In genomic region chr1:155158991-155159390, GRCh38 we compare ENCODE assay signal across 20 cellular contexts.
"Had no signal": no experiment of that assay in that cellular context is flagged by ENCODE, and none has a peak within 500 bp of the region (broad histone marks: within the 10 kb centered on the region; RNA-seq: fewer than 3 reads in every experiment).

No MANE protein-coding gene starts in this region.

- H3K27ac ChIP-seq: heart left ventricle, neutrophil, skin epidermis, testis, tibial nerve had no signal

- H3K4me3 ChIP-seq: heart left ventricle, skin epidermis, testis, tibial nerve had no signal

- FAIRE-seq: colon, endothelial cell of umbilical vein, frontal cortex had no signal

- H3K4me1 ChIP-seq: heart left ventricle, testis, tibial nerve had no signal

- ATAC-seq: heart left ventricle; left colon; naive thymus-derived CD4-positive, alpha-beta T cell; sciatic nerve; stimulated activated naive B cell treated with anti-CD40 and anti-IgM and Interleukin-4, amounts not matched to agents 10 μg/mL and 1 μg/mL and 100 μg/mL, for 72 hours; stimulated activated naive CD8-positive, alpha-beta T cell treated with anti-CD3 and anti-CD28 coated beads, Interleukin-15, amount 100 ng/mL, for 72 hours had no signal

- H3K9me3 ChIP-seq: heart left ventricle, neutrophil, testis, tibial nerve had no signal

- H3K27me3 ChIP-seq: heart left ventricle, neutrophil, testis, tibial nerve had no signal

- DNase-seq: cerebellar nuclear complex; dermis blood vessel endothelial cell; heart left ventricle; hypothalamus; left colon; mesendoderm; naive thymus-derived CD4-positive, alpha-beta T cell; nephron progenitor cell; stimulated activated CD4-positive, alpha-beta T cell treated with anti-CD3 and anti-CD28 coated beads, Interleukin-2, amount 100 ng/mL, for 24 hours; stimulated activated CD4-positive, alpha-beta T cell treated with anti-CD3 and anti-CD28 coated beads, Interleukin-4, amount 100 ng/mL, for 4 hours; stimulated activated naive B cell treated with anti-CD40 and anti-IgM and Interleukin-4, amounts not matched to agents 10 μg/mL and 1 μg/mL and 100 μg/mL, for 72 hours; stimulated activated naive CD8-positive, alpha-beta T cell treated with anti-CD3 and anti-CD28 coated beads, Interleukin-15, amount 100 ng/mL, for 72 hours; testis had no signal

- H3K36me3 ChIP-seq: heart left ventricle, neutrophil, tibial nerve had no signal
